29 cellular contexts compared by ENCODE assay signal in genomic region chr5:52199833-52200232, GRCh38.
"Had no signal": no experiment of that assay in that cellular context is flagged by ENCODE, and none has a peak within 500 bp of the region (broad histone marks: within the 10 kb centered on the region; RNA-seq: fewer than 3 reads in every experiment).

No MANE protein-coding gene starts in this region.

- FAIRE-seq: pancreas had no signal

- H3K27ac ChIP-seq: neutrophil, pancreas, psoas muscle, right atrium auricular region, skin epidermis, spleen, suprapubic skin, testis, tibial artery, transverse colon, upper lobe of right lung, uterus had no signal

- H3K4me2 ChIP-seq: smooth muscle cell had no signal

- ATAC-seq: naive thymus-derived CD8-positive, alpha-beta T cell; natural killer cell treated with Interleukin-12 subunit alpha and Interleukin-12 subunit beta and Interleukin-15 and Interleukin-18, amount 100 ng/mL, for 72 hours; pancreas; psoas muscle; sciatic nerve; stimulated activated memory B cell treated with anti-CD40 and anti-IgM and Interleukin-4, amounts not matched to agents 10 μg/mL and 1 μg/mL and 100 μg/mL, for 72 hours; stimulated activated naive CD8-positive, alpha-beta T cell treated with anti-CD3 and anti-CD28 coated beads, Interleukin-15, amount 100 ng/mL, for 72 hours; stimulated activated naive CD8-positive, alpha-beta T cell treated with anti-CD3 and anti-CD28 coated beads, Interleukin-15, Interleukin-2, amounts not matched to agents 100 U/mL and 50 U/mL, for 24 hours; upper lobe of right lung had no signal

- H3K9me3 ChIP-seq: neutrophil, pancreas, psoas muscle, right atrium auricular region, suprapubic skin, testis, tibial artery, transverse colon, upper lobe of right lung, uterus had no signal

- H3K4me3 ChIP-seq: pancreas, psoas muscle, right atrium auricular region, skin epidermis, smooth muscle cell, spleen, suprapubic skin, testis, tibial artery, transverse colon, upper lobe of right lung, uterus had no signal

- H3K36me3 ChIP-seq: neutrophil, pancreas, right atrium auricular region, spleen, suprapubic skin, tibial artery, transverse colon, upper lobe of right lung, uterus had no signal

- H3K4me1 ChIP-seq: pancreas, psoas muscle, right atrium auricular region, spleen, suprapubic skin, testis, tibial artery, transverse colon, upper lobe of right lung, uterus had no signal

- DNase-seq: naive B cell; naive thymus-derived CD8-positive, alpha-beta T cell; nephron progenitor cell; nucleus accumbens; pancreas; psoas muscle; spleen; stimulated activated CD4-positive, alpha-beta T cell treated with anti-CD3 and anti-CD28 coated beads, Interleukin-12 subunit alpha, Interleukin-12 subunit beta, amount 100 ng/mL, for 4 hours; stimulated activated CD4-positive, alpha-beta T cell treated with anti-CD3 and anti-CD28 coated beads, Interleukin-1b, Interleukin-23, amount 100 ng/mL, for 48 hours; stimulated activated CD4-positive, alpha-beta T cell treated with anti-CD3 and anti-CD28 coated beads, Interleukin-4, amount 100 ng/mL, for 1 hour; stimulated activated CD4-positive, alpha-beta T cell treated with anti-CD3 and anti-CD28 coated beads, Interleukin-4, amount 100 ng/mL, for 4 hours; stimulated activated CD8-positive, alpha-beta memory T cell treated with anti-CD3 and anti-CD28 coated beads, Interleukin-4, amount 100 ng/mL, for 48 hours; stimulated activated naive CD4-positive, alpha-beta T cell; stimulated activated naive CD8-positive, alpha-beta T cell treated with anti-CD3 and anti-CD28 coated beads, Interleukin-15, amount 100 ng/mL, for 72 hours; stimulated activated naive CD8-positive, alpha-beta T cell treated with anti-CD3 and anti-CD28 coated beads, Interleukin-15, Interleukin-2, amounts not matched to agents 100 U/mL and 50 U/mL, for 24 hours; substantia nigra; testis; tibial artery; transverse colon; upper lobe of right lung; uterus had no signal

- H3K27me3 ChIP-seq: neutrophil, pancreas, right atrium auricular region, spleen, suprapubic skin, testis, tibial artery, transverse colon, upper lobe of right lung, uterus had no signal
